ENCODE assay signal across 24 cellular contexts in the genomic region with DNA sequence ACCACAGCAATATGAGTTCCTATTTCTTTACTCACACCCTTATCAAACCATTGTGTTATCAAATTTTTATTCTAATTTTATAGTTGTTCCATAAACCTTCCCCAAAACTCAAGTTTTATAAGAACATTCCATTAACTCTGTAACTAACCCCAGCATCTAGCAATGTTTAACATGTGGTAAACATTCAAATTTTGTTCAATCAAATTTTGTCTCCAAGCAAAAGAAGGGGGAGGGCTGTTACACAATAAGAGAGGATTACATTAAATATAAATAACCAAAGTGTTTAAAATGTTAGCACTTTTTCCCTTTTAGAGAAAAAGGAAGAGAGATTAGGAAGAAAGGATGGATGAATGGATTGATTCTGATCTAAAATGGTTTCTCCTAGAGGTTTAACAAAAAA.
"Had no signal": no experiment of that assay in that cellular context is flagged by ENCODE, and none has a peak within 500 bp of the region (broad histone marks: within the 10 kb centered on the region; RNA-seq: fewer than 3 reads in every experiment).

No MANE protein-coding gene starts in this region.

- H3K4me2 ChIP-seq: neural progenitor cell had no signal

- H3K36me3 ChIP-seq: cardiac muscle cell, esophagus squamous epithelium, heart left ventricle, left lung, neural progenitor cell, ovary, spleen, tibial artery had no signal

- DNase-seq: activated CD4-positive, alpha-beta T cell treated with anti-CD3 and anti-CD28 coated beads for 1 hour; activated CD8-positive, alpha-beta memory T cell treated with anti-CD3 and anti-CD28 coated beads for 24 hours; activated CD8-positive, alpha-beta memory T cell treated with anti-CD3 and anti-CD28 coated beads, Interleukin-2, amount 50 U/mL, for 48 hours; activated gamma-delta T cell treated with Interleukin-2 at 50 U/mL for 16 hours; activated T-cell treated with anti-CD3 and anti-CD28 coated beads, Interleukin-2, amount 50 U/mL, for 72 hours; amniotic stem cell; dermis blood vessel endothelial cell; effector memory CD4-positive, alpha-beta T cell; esophagus squamous epithelium; heart left ventricle; left lung; naive B cell; ovary; psoas muscle; spleen; stimulated activated naive CD4-positive, alpha-beta T cell; SW 1271; T-helper 2 cell; tibial artery had no signal

- H2AFZ ChIP-seq: neural progenitor cell had no signal

- H3K4me1 Mint-ChIP-seq: naive B cell had no signal

- H3K36me3 Mint-ChIP-seq: activated naive CD4-positive, alpha-beta T cell treated with anti-CD3 and anti-CD28 coated beads, Interleukin-2, amount 50 U/mL, for 72 hours; naive B cell had no signal

- H3K4me3 ChIP-seq: cardiac muscle cell, esophagus squamous epithelium, heart left ventricle, left lung, neural progenitor cell, ovary, psoas muscle, spleen, tibial artery had no signal

- H3K9me3 Mint-ChIP-seq: activated naive CD4-positive, alpha-beta T cell treated with anti-CD3 and anti-CD28 coated beads, Interleukin-2, amount 50 U/mL, for 72 hours; activated T-cell treated with anti-CD3 and anti-CD28 coated beads, Interleukin-2, amount 50 U/mL, for 72 hours; naive B cell had no signal

- H3K27me3 ChIP-seq: cardiac muscle cell, esophagus squamous epithelium, heart left ventricle, left lung, neural progenitor cell, ovary, tibial artery had no signal

- H3K27ac Mint-ChIP-seq: activated naive CD4-positive, alpha-beta T cell treated with anti-CD3 and anti-CD28 coated beads, Interleukin-2, amount 50 U/mL, for 72 hours; activated T-cell treated with anti-CD3 and anti-CD28 coated beads, Interleukin-2, amount 50 U/mL, for 72 hours; naive B cell; neural progenitor cell had no signal

- H3K9ac ChIP-seq: neural progenitor cell had no signal

- H3K27ac ChIP-seq: heart left ventricle, left lung, neural progenitor cell, ovary, psoas muscle, spleen, tibial artery, VCaP had no signal

- H3K9me3 ChIP-seq: esophagus squamous epithelium, heart left ventricle, left lung, ovary, psoas muscle, spleen, tibial artery had no signal

- ATAC-seq: activated naive CD4-positive, alpha-beta T cell treated with anti-CD3 and anti-CD28 coated beads, Interleukin-2, amount 50 U/mL, for 72 hours; activated T-cell treated with anti-CD3 and anti-CD28 coated beads, Interleukin-2, amount 50 U/mL, for 72 hours; heart left ventricle; psoas muscle; sciatic nerve had no signal

- H3K4me3 Mint-ChIP-seq: activated T-cell treated with anti-CD3 and anti-CD28 coated beads, Interleukin-2, amount 50 U/mL, for 72 hours; naive B cell; neural progenitor cell had no signal
